In genomic region chr9:135239769-135240141, GRCh38 we compare ENCODE assay signal across 16 cellular contexts.
A peak's percentile ranks its signal among the peaks of the same experiment; 100 is the strongest.
DNase-seq lines count a peak whose midpoint lies in the region; ATAC-seq and TF ChIP-seq lines count a peak whose summit lies in the region.
"Had no signal": no experiment of that assay in that cellular context is flagged by ENCODE, and none has a peak within 500 bp of the region (broad histone marks: within the 10 kb centered on the region; RNA-seq: fewer than 3 reads in every experiment).

No MANE protein-coding gene starts in this region.

- peaks cover 5% of the 10 kb centered on the region for H3K27me3 Mint-ChIP-seq in activated CD4-positive, alpha-beta T cell treated with anti-CD3 and anti-CD28 coated beads for 36 hours

- no peak overlapping the region for H3K4me3 Mint-ChIP-seq in activated CD4-positive, alpha-beta T cell treated with anti-CD3 and anti-CD28 coated beads for 36 hours
- H3K4me3 Mint-ChIP-seq: B cell; CD8-positive, alpha-beta memory T cell; HFFc6 had no signal

- H3K9me2 ChIP-seq in PC-3 (replicated peaks; ENCODE audit: low read length): no peaks in the 10 kb centered on the region

- H3K4me3 ChIP-seq in BE2C (ENCODE audit: low read depth, low read length): no peak overlapping the region
- H3K4me3 ChIP-seq in BLaER1 treated with 17β-estradiol and CSF1 and Interleukin-3, amounts not matched to agents 10 nM and 100 nM: no peak overlapping the region
- H3K4me3 ChIP-seq in osteoblast (ENCODE audit: insufficient read depth, low read length): no peak overlapping the region
- no peak overlapping the region for H3K4me3 ChIP-seq in PC-3 (ENCODE audit: low read length)
- H3K4me3 ChIP-seq: HAP-1 had no signal

- no peaks in the 10 kb centered on the region for H3K36me3 ChIP-seq in BE2C
- H3K36me3 ChIP-seq in BLaER1 treated with 17β-estradiol and CSF1 and Interleukin-3, amounts not matched to agents 10 nM and 100 nM: no peaks in the 10 kb centered on the region
- H3K36me3 ChIP-seq in osteoblast (ENCODE audit: insufficient read depth, low read length): no peaks in the 10 kb centered on the region
- no peaks in the 10 kb centered on the region for H3K36me3 ChIP-seq in PC-3 (ENCODE audit: low read depth, low read length)
- H3K36me3 ChIP-seq: HAP-1 had no signal

- peak overlapping the region in 8 of 11 experiments; percentile 62 to 94 (median 80); a peak in 16 of 22 replicates for H3K4me2 ChIP-seq in BLaER1 treated with 17β-estradiol and CSF1 and Interleukin-3, amounts not matched to agents 10 nM and 100 nM
- H3K4me2 ChIP-seq in osteoblast (ENCODE audit: insufficient read depth, low read length) (no peak overlapping the region), PC-3 (ENCODE audit: low read length) (no peak overlapping the region)

- no peak for ATAC-seq in PC-3
- no peak for ATAC-seq in activated CD4-positive, alpha-beta T cell treated with anti-CD3 and anti-CD28 coated beads for 36 hours
- ATAC-seq: HepG2 had no signal

- no peak overlapping the region for H3K27ac ChIP-seq in BLaER1 treated with 17β-estradiol and CSF1 and Interleukin-3, amounts not matched to agents 10 nM and 100 nM
- H3K27ac ChIP-seq in angular gyrus (ENCODE audit: low read depth, low read length) (peak overlapping the region; percentile 30), osteoblast (ENCODE audit: low read depth, low read length) (no peak overlapping the region), PC-3 (ENCODE audit: low read length) (no peak overlapping the region)

- H3K9ac ChIP-seq in BLaER1 treated with 17β-estradiol and CSF1 and Interleukin-3, amounts not matched to agents 10 nM and 100 nM: peak overlapping the region in 1 of 11 experiments; percentile 8; a peak in 1 of 22 replicates
- no peak overlapping the region for H3K9ac ChIP-seq in PC-3 (ENCODE audit: low read length)

- H3K36me3 Mint-ChIP-seq in activated CD4-positive, alpha-beta T cell treated with anti-CD3 and anti-CD28 coated beads for 36 hours (ENCODE audit: low read depth): no peaks in the 10 kb centered on the region
- H3K36me3 Mint-ChIP-seq: CD8-positive, alpha-beta memory T cell had no signal

- H3K27ac Mint-ChIP-seq in activated CD4-positive, alpha-beta T cell treated with anti-CD3 and anti-CD28 coated beads for 36 hours: no peak overlapping the region
- H3K27ac Mint-ChIP-seq: B cell, HFFc6 had no signal

- peak; percentile 3 for DNase-seq in BE2C
- DNase-seq in osteoblast (ENCODE audit: insufficient read length, low spot score, missing footprints): peak; percentile 77
- DNase-seq in PC-3: no peak
- no peak for DNase-seq in activated CD4-positive, alpha-beta T cell treated with anti-CD3 and anti-CD28 coated beads for 36 hours
- no peak for DNase-seq in effector CD8-positive, alpha-beta T cell (lab: John Stamatoyannopoulos, UW)
- DNase-seq: Caco-2, DMS53, GF-D8, GOT3, HFFc6 had no signal

- CTCF ChIA-PET in PC-3 (lab: Charles Lee): no interaction called here
- CTCF ChIA-PET in activated CD4-positive, alpha-beta T cell treated with anti-CD3 and anti-CD28 coated beads for 36 hours (lab: Charles Lee): no interaction called here

- BruUV-seq in PC-3 (replicated peaks; lab: Mats Ljungman, UMichigan): no TSS peak

- H3K9me3 Mint-ChIP-seq in activated CD4-positive, alpha-beta T cell treated with anti-CD3 and anti-CD28 coated beads for 36 hours (ENCODE audit: low read depth): peaks cover under 1% of the 10 kb centered on the region

- intact Hi-C loops in PC-3 (cut with micrococcal nuclease): no loop called here
- intact Hi-C loops in activated CD4-positive, alpha-beta T cell treated with anti-CD3 and anti-CD28 coated beads for 36 hours (cut with DNase I, micrococcal nuclease): no loop called here

- no peaks in the 10 kb centered on the region for H3K4me1 Mint-ChIP-seq in activated CD4-positive, alpha-beta T cell treated with anti-CD3 and anti-CD28 coated beads for 36 hours
- H3K4me1 Mint-ChIP-seq: B cell; CD8-positive, alpha-beta memory T cell had no signal

- TF ChIP-seq CTCF in BE2C (IDR thresholded peaks at IDR 0.05; ENCODE audit: low read depth, low read length) (no peak), osteoblast (IDR thresholded peaks at IDR 0.05; ENCODE audit: extremely low read depth, low read depth, low read length) (no peak), PC-3 (conservative IDR thresholded peaks at IDR 0.05; ENCODE audit: low read depth, low read length) (no peak)

- H3K9me3 ChIP-seq in BE2C (no peaks in the 10 kb centered on the region; the same call in 1 of the 2 replicates), osteoblast (ENCODE audit: low read depth, low read length) (no peaks in the 10 kb centered on the region), PC-3 (ENCODE audit: low read length) (no peaks in the 10 kb centered on the region)
- H3K9me3 ChIP-seq in BLaER1 treated with 17β-estradiol and CSF1 and Interleukin-3, amounts not matched to agents 10 nM and 100 nM (replicated peaks in 1 of 11): peaks cover 0 to under 1% (median under 1%) of the 10 kb centered on the region in 11 experiments; a peak in 7 of 22 replicates
- H3K9me3 ChIP-seq: Caco-2, HAP-1 had no signal

- H3K27me3 ChIP-seq in BE2C (no peaks in the 10 kb centered on the region), osteoblast (ENCODE audit: insufficient read depth, low read length) (no peaks in the 10 kb centered on the region), PC-3 (ENCODE audit: low read length) (peaks cover 27% of the 10 kb centered on the region)
- H3K27me3 ChIP-seq in BLaER1 treated with 17β-estradiol and CSF1 and Interleukin-3, amounts not matched to agents 10 nM and 100 nM: peaks cover 0 to 14% (median 7%) of the 10 kb centered on the region in 11 experiments; a peak in 8 of 22 replicates

- H2AFZ ChIP-seq in osteoblast (ENCODE audit: low read length) (no peak overlapping the region), PC-3 (ENCODE audit: low read length) (no peak overlapping the region)

- no peaks in the 10 kb centered on the region for H3K79me2 ChIP-seq in osteoblast (ENCODE audit: insufficient read depth, low read length)
- H3K79me2 ChIP-seq in PC-3 (ENCODE audit: low read length): no peaks in the 10 kb centered on the region

- H4K20me1 ChIP-seq in BLaER1 treated with 17β-estradiol and CSF1 and Interleukin-3, amounts not matched to agents 10 nM and 100 nM: peaks cover 0 to 32% (median 0%) of the 10 kb centered on the region in 11 experiments; a peak in 4 of 22 replicates
- H4K20me1 ChIP-seq in osteoblast (ENCODE audit: insufficient read depth, low read length) (no peaks in the 10 kb centered on the region), PC-3 (ENCODE audit: low read length) (no peaks in the 10 kb centered on the region)

- no peaks in the 10 kb centered on the region for H3F3A ChIP-seq in PC-3 (ENCODE audit: low read length, unreplicated experiment)

- no peaks in the 10 kb centered on the region for H3K4me1 ChIP-seq in BE2C
- peaks cover 0 to 82% (median 73%) of the 10 kb centered on the region in 10 experiments; a peak in 19 of 20 replicates for H3K4me1 ChIP-seq in BLaER1 treated with 17β-estradiol and CSF1 and Interleukin-3, amounts not matched to agents 10 nM and 100 nM
- H3K4me1 ChIP-seq in osteoblast (ENCODE audit: insufficient read depth, low read length): no peaks in the 10 kb centered on the region
- H3K4me1 ChIP-seq in PC-3 (ENCODE audit: insufficient read depth, low read length): no peaks in the 10 kb centered on the region
- H3K4me1 ChIP-seq: HAP-1 had no signal

- POLR2A ChIA-PET in PC-3 (lab: Charles Lee; ENCODE audit: unreplicated experiment): no interaction called here
- POLR2A ChIA-PET in activated CD4-positive, alpha-beta T cell treated with anti-CD3 and anti-CD28 coated beads for 36 hours (lab: Charles Lee): no interaction called here

Comparison
In these comparisons a context has a peak if more than half of its experiments do, and no peak if none do; other contexts are left out.
1. DNase-seq: peak in BE2C (single experiment) and osteoblast (single experiment); none in PC-3 (single experiment), activated CD4-positive, alpha-beta T cell treated with anti-CD3 and anti-CD28 coated beads for 36 hours (single experiment) and effector CD8-positive, alpha-beta T cell (single experiment).
2. H3K4me2 ChIP-seq: peak in BLaER1 treated with 17β-estradiol and CSF1 and Interleukin-3, amounts not matched to agents 10 nM and 100 nM (8 of 11); none in osteoblast (single experiment) and PC-3 (single experiment).